In genomic region chr10:18345308-18345707, GRCh38 we compare ENCODE assay signal across 29 cellular contexts.
"Had no signal": no experiment of that assay in that cellular context is flagged by ENCODE, and none has a peak within 500 bp of the region (broad histone marks: within the 10 kb centered on the region; RNA-seq: fewer than 3 reads in every experiment).

No MANE protein-coding gene starts in this region.

- H3K9me3 Mint-ChIP-seq: activated CD4-positive, alpha-beta T cell treated with anti-CD3 and anti-CD28 coated beads, Interleukin-2, amount 10 ng/mL, durations not matched to agents 24 days and 14 days; activated CD8-positive, alpha-beta T cell treated with anti-CD3 and anti-CD28 coated beads for 36 hours; activated naive CD4-positive, alpha-beta T cell treated with anti-CD3 and anti-CD28 coated beads for 36 hours; activated naive CD8-positive, alpha-beta T cell treated with anti-CD3 and anti-CD28 coated beads, Interleukin-2, amount 50 U/mL, for 24 hours; activated T-cell treated with anti-CD3 and anti-CD28 coated beads, Interleukin-2, amount 50 U/mL, for 24 hours; activated T-helper 2 cell treated with anti-CD3 and anti-CD28 coated beads, Interferon-gamma antibody, Interleukin-2, Interleukin-4, amounts not matched to agents 10 μg/mL and 5 μg/mL and 100 μg/mL, durations not matched to agents 14 hours and 24 hours and 36 hours had no signal

- H3K4me3 Mint-ChIP-seq: activated CD4-positive, alpha-beta T cell treated with anti-CD3 and anti-CD28 coated beads, Interleukin-2, amount 10 ng/mL, durations not matched to agents 24 days and 14 days; activated CD8-positive, alpha-beta T cell treated with anti-CD3 and anti-CD28 coated beads for 36 hours; activated naive CD4-positive, alpha-beta T cell treated with anti-CD3 and anti-CD28 coated beads for 36 hours; activated naive CD8-positive, alpha-beta T cell treated with anti-CD3 and anti-CD28 coated beads, Interleukin-2, amount 50 U/mL, for 24 hours; activated T-cell treated with anti-CD3 and anti-CD28 coated beads, Interleukin-2, amount 50 U/mL, for 24 hours had no signal

- FAIRE-seq: K562, RCC 7860, TTC549 had no signal

- DNase-seq: activated CD4-positive, alpha-beta T cell treated with anti-CD3 and anti-CD28 coated beads, Interleukin-2, amount 10 ng/mL, durations not matched to agents 24 days and 14 days; activated CD4-positive, alpha-beta T cell treated with anti-CD3 and anti-CD28 coated beads, Interleukin-2, amount 50 U/mL, for 4 hours; activated CD8-positive, alpha-beta T cell treated with anti-CD3 and anti-CD28 coated beads for 36 hours; activated gamma-delta T cell; activated naive CD4-positive, alpha-beta T cell treated with anti-CD3 and anti-CD28 coated beads for 36 hours; activated naive CD8-positive, alpha-beta T cell treated with anti-CD3 and anti-CD28 coated beads, Interleukin-2, amount 50 U/mL, for 24 hours; activated T-cell treated with anti-CD3 and anti-CD28 coated beads, Interleukin-2, amount 50 U/mL, for 24 hours; anterior cingulate cortex; brain microvascular endothelial cell; IMR-90; NCI-H1048; NCI-H1105 treated with DMSO at 0.1 percent for 48 hours; NCI-H1436; NCI-H1694; NCI-H1930; NCI-H2081 treated with DMSO at 0.1 percent for 48 hours; NCI-H345; NCI-H524 treated with DMSO at 0.1 percent for 48 hours; PC-9; SHP77; SJCRH30 had no signal

- H3K4me1 Mint-ChIP-seq: activated CD4-positive, alpha-beta T cell treated with anti-CD3 and anti-CD28 coated beads, Interleukin-2, amount 10 ng/mL, durations not matched to agents 24 days and 14 days; activated naive CD8-positive, alpha-beta T cell treated with anti-CD3 and anti-CD28 coated beads, Interleukin-2, amount 50 U/mL, for 24 hours had no signal

- H3K27me3 Mint-ChIP-seq: activated CD4-positive, alpha-beta T cell treated with anti-CD3 and anti-CD28 coated beads, Interleukin-2, amount 10 ng/mL, durations not matched to agents 24 days and 14 days; activated naive CD8-positive, alpha-beta T cell treated with anti-CD3 and anti-CD28 coated beads, Interleukin-2, amount 50 U/mL, for 24 hours; activated T-cell treated with anti-CD3 and anti-CD28 coated beads, Interleukin-2, amount 50 U/mL, for 24 hours had no signal

- H3K9me3 ChIP-seq: SJCRH30 had no signal

- ATAC-seq: activated CD8-positive, alpha-beta T cell treated with anti-CD3 and anti-CD28 coated beads for 36 hours; activated naive CD4-positive, alpha-beta T cell treated with anti-CD3 and anti-CD28 coated beads, Interleukin-2, amount 50 U/mL, for 72 hours; activated naive CD8-positive, alpha-beta T cell treated with anti-CD3 and anti-CD28 coated beads, Interleukin-2, amount 50 U/mL, for 24 hours; K562 had no signal

- H3K4me3 ChIP-seq: cardiac muscle cell, K562, PC-9, SJCRH30, SK-N-MC had no signal

- H3K27ac Mint-ChIP-seq: activated CD4-positive, alpha-beta T cell treated with anti-CD3 and anti-CD28 coated beads, Interleukin-2, amount 10 ng/mL, durations not matched to agents 24 days and 14 days; activated CD8-positive, alpha-beta T cell treated with anti-CD3 and anti-CD28 coated beads for 36 hours; activated naive CD4-positive, alpha-beta T cell treated with anti-CD3 and anti-CD28 coated beads for 36 hours; activated naive CD4-positive, alpha-beta T cell treated with anti-CD3 and anti-CD28 coated beads, Interleukin-2, amount 50 U/mL, for 72 hours; activated naive CD8-positive, alpha-beta T cell treated with anti-CD3 and anti-CD28 coated beads, Interleukin-2, amount 50 U/mL, for 24 hours; activated T-cell treated with anti-CD3 and anti-CD28 coated beads, Interleukin-2, amount 50 U/mL, for 24 hours; activated T-helper 2 cell treated with anti-CD3 and anti-CD28 coated beads, Interferon-gamma antibody, Interleukin-2, Interleukin-4, amounts not matched to agents 10 μg/mL and 5 μg/mL and 100 μg/mL, durations not matched to agents 14 hours and 24 hours and 36 hours had no signal

- H3K27ac ChIP-seq: brain microvascular endothelial cell, cardiac muscle cell, PC-9, RWPE1, SJCRH30, SK-N-MC had no signal

- H3K36me3 Mint-ChIP-seq: activated naive CD4-positive, alpha-beta T cell treated with anti-CD3 and anti-CD28 coated beads, Interleukin-2, amount 50 U/mL, for 72 hours had no signal

- H3K4me1 ChIP-seq: SJCRH30 had no signal

- H3K36me3 ChIP-seq: brain microvascular endothelial cell, cardiac muscle cell, SJCRH30 had no signal

- H3K27me3 ChIP-seq: brain microvascular endothelial cell, cardiac muscle cell, SJCRH30 had no signal
